1 cellular context compared by ENCODE assay signal in genomic region chr10:71615538-71616329, GRCh38.
TF ChIP-seq lines count a peak whose summit lies in the region.

No MANE protein-coding gene starts in this region.

TF ChIP-seq in HCT116, 20 proteins besides CTCF, POLR2A, EP300 and RAD21 (continued from another document):
- TF ChIP-seq REST (IDR thresholded peaks at IDR 0.05; ENCODE audit: low read depth) (no peak), EGR1 (IDR thresholded peaks at IDR 0.05; ENCODE audit: low read depth) (no peak)
